ENCODE assay signal across 1 cellular context in the genomic region with DNA sequence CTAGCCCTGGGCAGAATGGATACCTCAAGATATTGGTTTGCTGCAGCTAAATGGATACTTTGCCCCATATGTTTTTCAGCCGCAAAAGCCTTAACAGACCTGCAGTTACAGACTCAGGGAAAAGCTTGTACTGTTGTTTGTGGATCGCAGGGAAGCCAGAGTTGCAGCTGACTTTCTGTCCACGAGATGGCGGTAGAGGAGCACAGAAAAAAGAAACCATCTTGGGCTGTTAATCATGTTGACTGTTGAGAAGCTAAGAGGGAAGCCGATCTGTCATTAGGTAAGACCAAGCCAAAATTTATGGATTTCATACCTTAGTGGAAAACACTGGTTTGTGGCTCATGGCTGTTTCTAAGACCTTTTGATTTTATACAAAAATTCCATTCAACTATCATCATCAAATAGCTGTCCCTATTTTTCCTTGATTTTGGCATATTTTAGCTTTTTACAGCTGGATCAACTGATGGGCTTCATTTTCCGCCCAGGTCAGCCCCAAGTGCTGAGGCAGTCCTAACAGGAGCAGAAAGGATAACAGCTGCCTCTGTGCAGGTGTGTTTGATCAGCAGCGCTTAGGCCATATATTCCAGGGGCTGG.
TF ChIP-seq lines count a peak whose summit lies in the region.

No MANE protein-coding gene starts in this region.

TF ChIP-seq in SK-N-SH, 30 proteins besides CTCF, POLR2A, EP300 and RAD21 (continued from another document):
- TF ChIP-seq, protein P1, sequence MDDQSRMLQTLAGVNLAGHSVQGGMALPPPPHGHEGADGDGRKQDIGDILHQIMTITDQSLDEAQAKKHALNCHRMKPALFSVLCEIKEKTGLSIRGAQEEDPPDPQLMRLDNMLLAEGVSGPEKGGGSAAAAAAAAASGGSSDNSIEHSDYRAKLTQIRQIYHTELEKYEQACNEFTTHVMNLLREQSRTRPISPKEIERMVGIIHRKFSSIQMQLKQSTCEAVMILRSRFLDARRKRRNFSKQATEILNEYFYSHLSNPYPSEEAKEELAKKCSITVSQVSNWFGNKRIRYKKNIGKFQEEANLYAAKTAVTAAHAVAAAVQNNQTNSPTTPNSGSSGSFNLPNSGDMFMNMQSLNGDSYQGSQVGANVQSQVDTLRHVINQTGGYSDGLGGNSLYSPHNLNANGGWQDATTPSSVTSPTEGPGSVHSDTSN (IDR thresholded peaks at IDR 0.05): peak; percentile 82
- TF ChIP-seq RCOR1 (IDR thresholded peaks at IDR 0.05; ENCODE audit: low read length) (0 out of 2 replicates have a peak, but pooled peaks have one; percentile 21), SMC3 (IDR thresholded peaks at IDR 0.05; ENCODE audit: low read depth, low read length) (peak; percentile 96), TAF1 (IDR thresholded peaks at IDR 0.05; ENCODE audit: borderline replicate concordance, low read depth, low read length) (no peak)
